In genomic region chr3:58305882-58306661, GRCh38 we compare ENCODE assay signal across 8 cellular contexts. TPM values are rescaled to one million over a fixed set of nuclear protein-coding genes. Genes with fewer than 3 reads are reported as not detected.
DNase-seq lines count a peak whose midpoint lies in the region; ATAC-seq and TF ChIP-seq lines count a peak whose summit lies in the region.

HTD2 (plus strand) TSS chr3:58306520; CDS start chr3:58317614, 11,094 bp downstream.
RPP14 (plus strand) TSS chr3:58306245; CDS start chr3:58310330, 4,085 bp downstream.

- peaks cover 0 to 2% (median 0%) of the 10 kb centered on the region in 6 donors for H3K9me3 Mint-ChIP-seq in immature natural killer cell

- peak within 1 kb of the TSS; percentile 57 to 83 (median 72) for H3K4me3 ChIP-seq in spleen

- peak within 1 kb of the TSS; percentile 96 to 99 (median 97) for H3K27ac ChIP-seq in spleen

- peaks cover 39 to 41% of the 10 kb centered on the region in 2 donors for H3K4me1 Mint-ChIP-seq in immature natural killer cell

- peak; percentile 89 for ATAC-seq in GM19023 (IDR thresholded peaks at IDR 0.05; ENCODE audit: unreplicated experiment)
- ATAC-seq in HG03280 (IDR thresholded peaks at IDR 0.05; ENCODE audit: unreplicated experiment): peak; percentile 87

- H3K36me3 Mint-ChIP-seq in immature natural killer cell: peaks cover 2 to 7% (median 7%) of the 10 kb centered on the region in 3 donors

- intact Hi-C loops in spleen (cut with DNase I; ENCODE audit: low total_unique reads): loop anchor here (10.0 kb wide), 1 partner anchor 301 kb away; the partner anchor contains the start of gene FLNB

- DNase-seq in AG20443 (ENCODE audit: low spot score): peak; percentile 98
- DNase-seq in NCI-H345 (lab: John Stamatoyannopoulos, UW): peak; percentile 95
- peak; percentile 91 to 98 (median 96) for DNase-seq in activated CD4-positive, CD25-positive, alpha-beta regulatory T cell (lab: John Stamatoyannopoulos, UW)
- peak; percentile 97 for DNase-seq in central memory CD4-positive, alpha-beta T cell
- peak; percentile 98 to 99 (median 98) for DNase-seq in immature natural killer cell
- peak; percentile 100 for DNase-seq in spleen

- peak within 1 kb of the TSS; percentile 99 to 100 (median 100) for H3K27ac Mint-ChIP-seq in immature natural killer cell

- peaks cover 0 to 15% (median 10%) of the 10 kb centered on the region in 8 donors for H3K9me3 ChIP-seq in spleen

- peak in 1 of 3 donors; percentile 59 for TF ChIP-seq POLR2A in spleen (IDR thresholded peaks at IDR 0.05)

- peaks cover 14 to 22% (median 16%) of the 10 kb centered on the region in 3 donors for H3K27me3 Mint-ChIP-seq in immature natural killer cell (ENCODE audit: low read depth in 3 of 3)

- peaks cover 26 to 40% (median 33%) of the 10 kb centered on the region in 6 donors for H3K4me1 ChIP-seq in spleen

- H3K36me3 ChIP-seq in spleen: peaks cover under 1 to 24% (median 11%) of the 10 kb centered on the region in 6 donors

- 4 to 6% (median 5%) methylated on average over 50 to 71 of the region's 71 CpGs for WGBS in spleen, 5 donors

- peaks cover 0 to 4% (median 0%) of the 10 kb centered on the region in 7 donors for H3K27me3 ChIP-seq in spleen (replicated peaks in 1 of 7)

- peak; percentile 96 to 99 (median 98) for TF ChIP-seq CTCF in spleen (IDR thresholded peaks at IDR 0.05 in 8 of 11, conservative IDR thresholded peaks at IDR 0.05 in 3 of 11)

- peak within 1 kb of the TSS; percentile 96 to 100 (median 98) for H3K4me3 Mint-ChIP-seq in immature natural killer cell

RNA-seq across cellular contexts. Expression of gene HTD2, which starts in this region (rescaled TPM):
- polyA plus RNA-seq in immature natural killer cell (10 to 100 TPM; 12.1 to 27.0 (median 15.0) TPM), spleen (1 to 10 TPM; 2.3 to 5.6 (median 3.6) TPM)
- 10 to 100 TPM in 3 of 7 donors, 1 to 10 TPM in 4; 6.4 to 20.0 (median 8.7) TPM for total RNA-seq in spleen

RNA-seq across cellular contexts. Expression of gene RPP14, which starts in this region (rescaled TPM):
- 1 to 10 TPM; 2.7 to 7.4 (median 3.2) TPM for polyA plus RNA-seq in immature natural killer cell
- total RNA-seq in spleen: 10 to 100 TPM; 13.3 to 21.3 (median 16.1) TPM
- 10 to 100 TPM in 1 of 3 donors, 1 to 10 TPM in 2; 6.2 to 12.2 (median 7.1) TPM for polyA plus RNA-seq in spleen

Comparison
In these comparisons a context has a peak if more than half of its experiments do, and no peak if none do; other contexts are left out.
1. Peak in every context shown above with its lines: DNase-seq, ATAC-seq, H3K4me3 ChIP-seq and H3K27ac ChIP-seq.